1 cellular context compared by ENCODE assay signal in genomic region chr14:76710093-76711010, GRCh38.
TF ChIP-seq lines count a peak whose summit lies in the region.

No MANE protein-coding gene starts in this region.

TF ChIP-seq in WTC11, 78 proteins besides CTCF, POLR2A, EP300 and RAD21 (continued from another document):
- TF ChIP-seq ATF6 (CRISPR knock-in tag; IDR thresholded peaks at IDR 0.05) (no peak), ZNF219 (CRISPR knock-in tag; IDR thresholded peaks at IDR 0.05; ENCODE audit: borderline replicate concordance) (no peak)
